ENCODE assay signal across 15 cellular contexts in genomic region chr12:1758887-1759286, GRCh38.
DNase-seq lines count a peak whose midpoint lies in the region; TF ChIP-seq lines count a peak whose summit lies in the region.
"Had no signal": no experiment of that assay in that cellular context is flagged by ENCODE, and none has a peak within 500 bp of the region (broad histone marks: within the 10 kb centered on the region; RNA-seq: fewer than 3 reads in every experiment).

No MANE protein-coding gene starts in this region.

- peak overlapping the region; percentile 16 for H3K27ac Mint-ChIP-seq in osteocyte (ENCODE audit: unreplicated experiment)
- H3K27ac Mint-ChIP-seq in activated T-helper 1 cell treated with anti-CD3 and anti-CD28 coated beads, Interleukin-12 subunit alpha, Interleukin-12 subunit beta, Interleukin-2, Interleukin-4 antibody, amounts not matched to agents 30 ng/mL and 10 ng/mL and 1 ng/mL, durations not matched to agents 14 hours and 24 hours and 36 hours, result no peak overlapping the region
- H3K27ac Mint-ChIP-seq: activated naive CD4-positive, alpha-beta T cell treated with anti-CD3 and anti-CD28 coated beads, Interleukin-2, amount 50 U/mL, for 24 hours; CD8-positive, alpha-beta memory T cell; stimulated activated naive B cell treated with anti-CD40 and anti-IgM and Interleukin-4, amounts not matched to agents 10 μg/mL and 1 μg/mL and 100 μg/mL, for 72 hours had no signal

- in situ Hi-C loops in GM13976 (cut with MboI; ENCODE audit: low sequenced_read_pairs, unreplicated experiment), result no loop called here

- H3K27me3 ChIP-seq in SJCRH30, result no peaks in the 10 kb centered on the region

- H3K4me1 Mint-ChIP-seq in osteocyte (ENCODE audit: unreplicated experiment), result peaks cover 31% of the 10 kb centered on the region
- peaks cover 7% of the 10 kb centered on the region for H3K4me1 Mint-ChIP-seq in activated T-helper 1 cell treated with anti-CD3 and anti-CD28 coated beads, Interleukin-12 subunit alpha, Interleukin-12 subunit beta, Interleukin-2, Interleukin-4 antibody, amounts not matched to agents 30 ng/mL and 10 ng/mL and 1 ng/mL, durations not matched to agents 14 hours and 24 hours and 36 hours (ENCODE audit: low read depth)

- no peak for TF ChIP-seq CTCF in osteocyte (IDR thresholded peaks at IDR 0.05)
- no peak for TF ChIP-seq CTCF in GM13976 (IDR thresholded peaks at IDR 0.05; ENCODE audit: borderline replicate concordance, control extremely low read depth, extremely low read depth, insufficient read depth, missing control alignments)

- H3K27me3 Mint-ChIP-seq in osteocyte (ENCODE audit: unreplicated experiment), result no peaks in the 10 kb centered on the region
- no peaks in the 10 kb centered on the region for H3K27me3 Mint-ChIP-seq in activated T-helper 1 cell treated with anti-CD3 and anti-CD28 coated beads, Interleukin-12 subunit alpha, Interleukin-12 subunit beta, Interleukin-2, Interleukin-4 antibody, amounts not matched to agents 30 ng/mL and 10 ng/mL and 1 ng/mL, durations not matched to agents 14 hours and 24 hours and 36 hours (ENCODE audit: insufficient read depth)
- H3K27me3 Mint-ChIP-seq: activated naive CD4-positive, alpha-beta T cell treated with anti-CD3 and anti-CD28 coated beads, Interleukin-2, amount 50 U/mL, for 24 hours; CD8-positive, alpha-beta memory T cell; stimulated activated naive B cell treated with anti-CD40 and anti-IgM and Interleukin-4, amounts not matched to agents 10 μg/mL and 1 μg/mL and 100 μg/mL, for 72 hours had no signal

- H3K9me3 Mint-ChIP-seq in osteocyte (ENCODE audit: unreplicated experiment), result peaks cover 6% of the 10 kb centered on the region
- H3K9me3 Mint-ChIP-seq in activated T-helper 1 cell treated with anti-CD3 and anti-CD28 coated beads, Interleukin-12 subunit alpha, Interleukin-12 subunit beta, Interleukin-2, Interleukin-4 antibody, amounts not matched to agents 30 ng/mL and 10 ng/mL and 1 ng/mL, durations not matched to agents 14 hours and 24 hours and 36 hours, result no peaks in the 10 kb centered on the region
- H3K9me3 Mint-ChIP-seq: activated naive CD4-positive, alpha-beta T cell treated with anti-CD3 and anti-CD28 coated beads, Interleukin-2, amount 50 U/mL, for 24 hours; CD8-positive, alpha-beta memory T cell had no signal

- H3K9me3 ChIP-seq in SJCRH30 (replicated peaks), result no peaks in the 10 kb centered on the region

- peaks cover 35% of the 10 kb centered on the region for H3K36me3 Mint-ChIP-seq in osteocyte (ENCODE audit: unreplicated experiment)
- peaks cover 26% of the 10 kb centered on the region for H3K36me3 Mint-ChIP-seq in activated T-helper 1 cell treated with anti-CD3 and anti-CD28 coated beads, Interleukin-12 subunit alpha, Interleukin-12 subunit beta, Interleukin-2, Interleukin-4 antibody, amounts not matched to agents 30 ng/mL and 10 ng/mL and 1 ng/mL, durations not matched to agents 14 hours and 24 hours and 36 hours (ENCODE audit: low read depth)

- H3K4me3 ChIP-seq in SJCRH30, result no peak overlapping the region

- H3K36me3 ChIP-seq in SJCRH30, result peaks cover 21% of the 10 kb centered on the region

- peaks cover 19% of the 10 kb centered on the region for H3K4me1 ChIP-seq in SJCRH30

- intact Hi-C loops in activated T-helper 1 cell treated with anti-CD3 and anti-CD28 coated beads, Interleukin-12 subunit alpha, Interleukin-12 subunit beta, Interleukin-2, Interleukin-4 antibody, amounts not matched to agents 30 ng/mL and 10 ng/mL and 1 ng/mL, durations not matched to agents 14 hours and 24 hours and 36 hours (cut with micrococcal nuclease), result no loop called here

- no peak overlapping the region for H3K4me3 Mint-ChIP-seq in osteocyte (ENCODE audit: unreplicated experiment)
- no peak overlapping the region for H3K4me3 Mint-ChIP-seq in activated T-helper 1 cell treated with anti-CD3 and anti-CD28 coated beads, Interleukin-12 subunit alpha, Interleukin-12 subunit beta, Interleukin-2, Interleukin-4 antibody, amounts not matched to agents 30 ng/mL and 10 ng/mL and 1 ng/mL, durations not matched to agents 14 hours and 24 hours and 36 hours
- H3K4me3 Mint-ChIP-seq: activated naive CD4-positive, alpha-beta T cell treated with anti-CD3 and anti-CD28 coated beads, Interleukin-2, amount 50 U/mL, for 24 hours; CD8-positive, alpha-beta memory T cell; stimulated activated naive B cell treated with anti-CD40 and anti-IgM and Interleukin-4, amounts not matched to agents 10 μg/mL and 1 μg/mL and 100 μg/mL, for 72 hours had no signal

- DNase-seq in DMS 273 treated with DMSO at 0.1 percent for 48 hours (lab: John Stamatoyannopoulos, UW) (peak; percentile 26), SJCRH30 (peak; percentile 47 to 84), fibroblast of gingiva (ENCODE audit: low read depth) (peak; percentile 33), osteocyte (ENCODE audit: extremely low spot score, unreplicated experiment) (no peak), GM13976 (ENCODE audit: low spot score) (no peak), NCI-H526 (lab: John Stamatoyannopoulos, UW) (no peak)
- DNase-seq in activated CD4-positive, alpha-beta T cell treated with anti-CD3 and anti-CD28 coated beads for 4 hours, result no peak
- DNase-seq in activated T-helper 1 cell treated with anti-CD3 and anti-CD28 coated beads, Interleukin-12 subunit alpha, Interleukin-12 subunit beta, Interleukin-2, Interleukin-4 antibody, amounts not matched to agents 30 ng/mL and 10 ng/mL and 1 ng/mL, durations not matched to agents 14 hours and 24 hours and 36 hours (ENCODE audit: low spot score), result no peak
- DNase-seq: activated T-cell treated with anti-CD3 and anti-CD28 coated beads for 4 hours; CD8-positive, alpha-beta memory T cell; central memory CD4-positive, alpha-beta T cell; kidney glomerular epithelial cell; NCI-H1105 treated with DMSO at 0.1 percent for 48 hours; stimulated activated naive B cell treated with anti-CD40 and anti-IgM and Interleukin-4, amounts not matched to agents 10 μg/mL and 1 μg/mL and 100 μg/mL, for 72 hours had no signal

- H3K27ac ChIP-seq in SJCRH30, result peak overlapping the region; percentile 88

Comparison
In these comparisons a context has a peak if more than half of its experiments do, and no peak if none do; other contexts are left out.
1. DNase-seq: peak in DMS 273 treated with DMSO at 0.1 percent for 48 hours (single experiment), SJCRH30 (2 of 2) and fibroblast of gingiva (single experiment); none in osteocyte (single experiment), GM13976 (single experiment), NCI-H526 (0 of 2), activated CD4-positive, alpha-beta T cell treated with anti-CD3 and anti-CD28 coated beads for 4 hours (0 of 2) and activated T-helper 1 cell treated with anti-CD3 and anti-CD28 coated beads, Interleukin-12 subunit alpha, Interleukin-12 subunit beta, Interleukin-2, Interleukin-4 antibody, amounts not matched to agents 30 ng/mL and 10 ng/mL and 1 ng/mL, durations not matched to agents 14 hours and 24 hours and 36 hours (single experiment).